Comparison of ENCODE assay signal across 1 cellular context in the genomic region with DNA sequence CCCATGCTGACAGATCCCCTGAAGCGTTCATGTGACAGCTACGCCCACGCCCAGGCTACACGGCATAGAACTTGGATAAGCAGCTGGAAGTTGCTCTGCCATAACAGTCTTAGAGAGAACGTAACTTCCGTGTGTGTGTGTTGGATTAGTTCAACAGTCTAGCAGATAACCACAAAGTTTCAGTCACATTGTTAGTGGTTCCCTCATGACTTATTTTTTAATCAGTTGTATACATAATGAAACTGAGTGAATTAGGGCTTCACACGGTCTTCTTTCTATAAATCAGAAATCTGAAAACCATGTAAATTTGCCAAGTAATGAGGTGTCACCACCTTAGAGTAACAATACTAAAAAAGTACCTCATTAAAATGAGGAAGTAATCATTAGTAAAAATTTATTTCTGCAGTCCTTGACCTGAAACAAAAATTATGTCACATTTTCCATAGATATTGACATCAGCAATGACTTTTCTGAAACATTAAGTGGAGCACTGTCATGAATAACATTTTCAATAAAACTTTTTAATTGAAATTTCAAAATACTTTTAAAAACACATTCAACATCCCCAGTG.
TF ChIP-seq lines count a peak whose summit lies in the region.

No MANE protein-coding gene starts in this region.

TF ChIP-seq in GM12878, 131 proteins besides CTCF, POLR2A, EP300 and RAD21 (continued from another document):
- TF ChIP-seq, protein P1, sequence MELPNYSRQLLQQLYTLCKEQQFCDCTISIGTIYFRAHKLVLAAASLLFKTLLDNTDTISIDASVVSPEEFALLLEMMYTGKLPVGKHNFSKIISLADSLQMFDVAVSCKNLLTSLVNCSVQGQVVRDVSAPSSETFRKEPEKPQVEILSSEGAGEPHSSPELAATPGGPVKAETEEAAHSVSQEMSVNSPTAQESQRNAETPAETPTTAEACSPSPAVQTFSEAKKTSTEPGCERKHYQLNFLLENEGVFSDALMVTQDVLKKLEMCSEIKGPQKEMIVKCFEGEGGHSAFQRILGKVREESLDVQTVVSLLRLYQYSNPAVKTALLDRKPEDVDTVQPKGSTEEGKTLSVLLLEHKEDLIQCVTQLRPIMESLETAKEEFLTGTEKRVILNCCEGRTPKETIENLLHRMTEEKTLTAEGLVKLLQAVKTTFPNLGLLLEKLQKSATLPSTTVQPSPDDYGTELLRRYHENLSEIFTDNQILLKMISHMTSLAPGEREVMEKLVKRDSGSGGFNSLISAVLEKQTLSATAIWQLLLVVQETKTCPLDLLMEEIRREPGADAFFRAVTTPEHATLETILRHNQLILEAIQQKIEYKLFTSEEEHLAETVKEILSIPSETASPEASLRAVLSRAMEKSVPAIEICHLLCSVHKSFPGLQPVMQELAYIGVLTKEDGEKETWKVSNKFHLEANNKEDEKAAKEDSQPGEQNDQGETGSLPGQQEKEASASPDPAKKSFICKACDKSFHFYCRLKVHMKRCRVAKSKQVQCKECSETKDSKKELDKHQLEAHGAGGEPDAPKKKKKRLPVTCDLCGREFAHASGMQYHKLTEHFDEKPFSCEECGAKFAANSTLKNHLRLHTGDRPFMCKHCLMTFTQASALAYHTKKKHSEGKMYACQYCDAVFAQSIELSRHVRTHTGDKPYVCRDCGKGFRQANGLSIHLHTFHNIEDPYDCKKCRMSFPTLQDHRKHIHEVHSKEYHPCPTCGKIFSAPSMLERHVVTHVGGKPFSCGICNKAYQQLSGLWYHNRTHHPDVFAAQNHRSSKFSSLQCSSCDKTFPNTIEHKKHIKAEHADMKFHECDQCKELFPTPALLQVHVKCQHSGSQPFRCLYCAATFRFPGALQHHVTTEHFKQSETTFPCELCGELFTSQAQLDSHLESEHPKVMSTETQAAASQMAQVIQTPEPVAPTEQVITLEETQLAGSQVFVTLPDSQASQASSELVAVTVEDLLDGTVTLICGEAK (IDR thresholded peaks at IDR 0.05; ENCODE audit: borderline replicate concordance) = peak; percentile 87; the same call in 1 of the 2 replicates
- TF ChIP-seq JUND (IDR thresholded peaks at IDR 0.05; ENCODE audit: low read depth, low read length) = peak; percentile 71; the same call in 1 of the 2 replicates
- TF ChIP-seq HDAC2 (IDR thresholded peaks at IDR 0.05) = no peak
- peak; percentile 94 for TF ChIP-seq CREM (IDR thresholded peaks at IDR 0.05; ENCODE audit: low read depth)
- TF ChIP-seq PAX8 (IDR thresholded peaks at IDR 0.05) = no peak
- TF ChIP-seq FOXM1 (IDR thresholded peaks at IDR 0.05; ENCODE audit: low read depth, low read length) = peak; percentile 100
TF ChIP-seq in GM12878: peak in this region for 69.
